ENCODE assay signal across 8 cellular contexts in the genomic region with DNA sequence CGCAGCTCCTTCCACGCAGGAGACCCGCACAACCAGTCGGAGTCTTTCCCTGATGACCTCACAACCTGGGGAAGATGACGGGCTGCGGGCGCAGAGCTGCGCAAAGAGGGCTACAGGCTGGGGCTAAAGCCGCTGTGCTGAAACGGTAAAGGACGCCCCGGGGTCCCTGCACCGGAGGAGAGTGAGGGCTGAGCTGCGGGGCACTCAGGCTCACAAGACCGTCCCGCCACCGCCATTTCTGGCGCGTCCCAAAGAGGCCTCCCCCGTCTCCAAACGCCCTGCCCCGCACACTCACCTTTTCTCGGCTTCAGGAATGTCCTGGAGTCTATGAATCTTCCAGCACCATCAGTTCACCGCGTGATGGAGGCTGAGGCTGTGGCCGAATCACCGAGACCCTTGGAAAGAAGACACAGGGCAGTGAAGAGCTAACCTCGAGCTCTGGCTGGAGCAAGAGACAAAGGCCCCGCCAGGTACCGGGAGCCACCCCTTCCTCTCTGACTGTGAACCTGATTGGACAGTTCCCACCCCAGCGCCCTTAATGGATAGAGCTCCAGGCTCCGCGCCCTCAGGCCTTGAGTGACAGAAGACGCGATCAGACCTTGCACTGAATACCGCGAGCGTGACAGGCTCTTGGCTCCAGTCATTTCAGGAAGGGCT. TPM values are rescaled to one million over a fixed set of nuclear protein-coding genes. Genes with fewer than 3 reads are reported as not detected.
DNase-seq lines count a peak whose midpoint lies in the region; TF ChIP-seq lines count a peak whose summit lies in the region.

No MANE protein-coding gene starts in this region.

- H3K56ac ChIP-seq in H9 (ENCODE audit: insufficient read length, low read depth, low read length), result no peak overlapping the region

- H4K91ac ChIP-seq in H9 (ENCODE audit: insufficient read length, low read depth, low read length), result no peak overlapping the region

- intact Hi-C loops in A673 (cut with micrococcal nuclease; ENCODE audit: unreplicated experiment), result no loop called here

- CTCF ChIA-PET in A673 (lab: Charles Lee), result no interaction called here

- H3K27ac ChIP-seq in H9 (ENCODE audit: insufficient read length, low read depth, low read length) (no peak overlapping the region), A673 (ENCODE audit: low read depth, low read length, poor library complexity, severe bottlenecking) (no peak overlapping the region)
- no peak overlapping the region for H3K27ac ChIP-seq in effector memory CD4-positive, alpha-beta T cell (ENCODE audit: insufficient read depth, low read length, poor library complexity, severe bottlenecking)

- no peak overlapping the region for H4K8ac ChIP-seq in H9 (replicated peaks; ENCODE audit: insufficient read length, low read depth, low read length)

- H3K36me3 Mint-ChIP-seq in H9 (ENCODE audit: insufficient read depth in 1 of 3, low read depth in 3 of 3) (peaks cover 26 to 35% (median 32%) of the 10 kb centered on the region in 3 experiments), nephron (ENCODE audit: low read depth) (peaks cover 33% of the 10 kb centered on the region)
- H3K36me3 Mint-ChIP-seq in T-helper 2 cell treated with Interferon-gamma antibody and Interleukin-4, amounts not matched to agents 5 μg/mL and 100 μg/mL, for 36 hours (ENCODE audit: low read depth), result peaks cover 8% of the 10 kb centered on the region

- H3K9ac ChIP-seq in H9 (ENCODE audit: extremely low read depth, insufficient read length, low read length), result peak overlapping the region; percentile 94

- no peak overlapping the region for H2AFZ ChIP-seq in H9 (ENCODE audit: low read length)

- no peak overlapping the region for H4K5ac ChIP-seq in H9 (ENCODE audit: insufficient read length, low read depth, low read length)

- no peak overlapping the region for H2BK120ac ChIP-seq in H9 (ENCODE audit: low read depth, low read length, poor library complexity, severe bottlenecking)

- no peaks in the 10 kb centered on the region for H3K27me3 Mint-ChIP-seq in H9 (ENCODE audit: low read depth)
- no peaks in the 10 kb centered on the region for H3K27me3 Mint-ChIP-seq in T-helper 2 cell treated with Interferon-gamma antibody and Interleukin-4, amounts not matched to agents 5 μg/mL and 100 μg/mL, for 36 hours (ENCODE audit: low read depth)
- H3K27me3 Mint-ChIP-seq in nephron (ENCODE audit: low read depth), result no peaks in the 10 kb centered on the region

- no peak for TF ChIP-seq CTCF in H9 (conservative IDR thresholded peaks at IDR 0.05)
- TF ChIP-seq CTCF in nephron (IDR thresholded peaks at IDR 0.05; ENCODE audit: unreplicated experiment in 3 of 3), result no peak
- no peak for TF ChIP-seq CTCF in A673 (conservative IDR thresholded peaks at IDR 0.05; ENCODE audit: low read depth, low read length)

- H2BK5ac ChIP-seq in H9 (ENCODE audit: insufficient read length, low read length), result no peak overlapping the region

- no peaks in the 10 kb centered on the region for H3K4me1 ChIP-seq in H9 (ENCODE audit: insufficient read depth, low read length)
- H3K4me1 ChIP-seq in effector memory CD4-positive, alpha-beta T cell (ENCODE audit: control insufficient read depth, insufficient read depth, low read length, poor library complexity, severe bottlenecking), result no peaks in the 10 kb centered on the region
- H3K4me1 ChIP-seq in A673 (ENCODE audit: insufficient read depth, low read length, poor library complexity, severe bottlenecking), result no peaks in the 10 kb centered on the region

- H3K4me2 ChIP-seq in H9 (ENCODE audit: insufficient read depth, insufficient read length, low read length), result peak overlapping the region; percentile 21

- H3K9me3 Mint-ChIP-seq in H9, result peaks cover 11 to 32% of the 10 kb centered on the region in 2 experiments
- peaks cover 40% of the 10 kb centered on the region for H3K9me3 Mint-ChIP-seq in T-helper 2 cell treated with Interferon-gamma antibody and Interleukin-4, amounts not matched to agents 5 μg/mL and 100 μg/mL, for 36 hours
- peaks cover 17% of the 10 kb centered on the region for H3K9me3 Mint-ChIP-seq in nephron

- H4K20me1 ChIP-seq in H9 (ENCODE audit: control insufficient read depth, insufficient read depth, insufficient read length), result no peaks in the 10 kb centered on the region

- peak overlapping the region; percentile 18 for H3K4me3 ChIP-seq in effector memory CD4-positive, alpha-beta T cell (ENCODE audit: insufficient read depth, low read depth, low read length, poor library complexity, severe bottlenecking)
- no peak overlapping the region for H3K4me3 ChIP-seq in A673 (ENCODE audit: low read depth, low read length, poor library complexity, severe bottlenecking)

- H3K9me3 ChIP-seq in H9 (ENCODE audit: control insufficient read depth, low read depth, low read length), result no peaks in the 10 kb centered on the region
- H3K9me3 ChIP-seq in effector memory CD4-positive, alpha-beta T cell (ENCODE audit: control insufficient read depth, low read length), result no peaks in the 10 kb centered on the region
- peaks cover 19% of the 10 kb centered on the region for H3K9me3 ChIP-seq in A673 (ENCODE audit: low read depth, low read length, poor library complexity, severe bottlenecking)

- no peaks in the 10 kb centered on the region for H3K27me3 ChIP-seq in H9 (ENCODE audit: insufficient read depth, low read length)
- H3K27me3 ChIP-seq in effector memory CD4-positive, alpha-beta T cell (replicated peaks; ENCODE audit: control insufficient read depth, insufficient read depth, low read length, poor library complexity, severe bottlenecking), result no peaks in the 10 kb centered on the region
- H3K27me3 ChIP-seq in A673 (replicated peaks; ENCODE audit: insufficient read depth, low read depth, low read length, poor library complexity), result no peaks in the 10 kb centered on the region

- peak overlapping the region; percentile 96 for H3K14ac ChIP-seq in H9 (ENCODE audit: insufficient read depth, low read length)

- peaks cover 4% of the 10 kb centered on the region; the same call in 1 of the 2 replicates for H3K79me2 ChIP-seq in H9 (ENCODE audit: insufficient read depth, low read length)

- no peaks in the 10 kb centered on the region for H3K23me2 ChIP-seq in H9 (ENCODE audit: insufficient read length, low read depth, low read length, poor library complexity, severe bottlenecking)

- H2BK15ac ChIP-seq in H9 (ENCODE audit: low read depth, low read length), result no peak overlapping the region

- no peak overlapping the region for H3K23ac ChIP-seq in H9 (ENCODE audit: insufficient read length, low read depth, low read length)

- H3K4ac ChIP-seq in H9 (ENCODE audit: low read depth, low read length), result no peak overlapping the region

- no peaks in the 10 kb centered on the region for H3K36me3 ChIP-seq in effector memory CD4-positive, alpha-beta T cell (ENCODE audit: control insufficient read depth, insufficient read depth, low read length)
- H3K36me3 ChIP-seq in A673 (ENCODE audit: insufficient read depth, low read length, poor library complexity, severe bottlenecking), result no peaks in the 10 kb centered on the region

- POLR2A ChIA-PET in A673 (lab: Charles Lee; ENCODE audit: low non-redundant PET), result no interaction called here

- peak overlapping the region; percentile 88 for H3K18ac ChIP-seq in H9 (ENCODE audit: insufficient read length, low read depth, low read length)

- no TSS peak for BruUV-seq in A673 (replicated peaks; lab: Mats Ljungman, UMichigan)

- WGBS in H9 (ENCODE audit: extremely low coverage, insufficient read length, low lambda C conversion rate), result no CpG with 5 or more reads among the region's 38 CpGs

- peaks cover 9 to 11% of the 10 kb centered on the region in 2 experiments for H3K4me1 Mint-ChIP-seq in H9
- H3K4me1 Mint-ChIP-seq in T-helper 2 cell treated with Interferon-gamma antibody and Interleukin-4, amounts not matched to agents 5 μg/mL and 100 μg/mL, for 36 hours (ENCODE audit: low read depth), result no peaks in the 10 kb centered on the region
- peaks cover 5% of the 10 kb centered on the region for H3K4me1 Mint-ChIP-seq in nephron

- H3K27ac Mint-ChIP-seq in H9 (peak overlapping the region; percentile 97 to 100 (median 100)), nephron (peak overlapping the region; percentile 86 to 97 (median 97))
- peak overlapping the region; percentile 73 for H3K27ac Mint-ChIP-seq in T-helper 2 cell treated with Interferon-gamma antibody and Interleukin-4, amounts not matched to agents 5 μg/mL and 100 μg/mL, for 36 hours

- no peak overlapping the region for H3T11ph ChIP-seq in H9 (ENCODE audit: low read length)

- H3K79me1 ChIP-seq in H9 (ENCODE audit: insufficient read depth, low read depth, low read length, poor library complexity, severe bottlenecking), result no peaks in the 10 kb centered on the region

- peak; percentile 94 for DNase-seq in AML-193 (lab: John Stamatoyannopoulos, UW)
- peak; percentile 95 for DNase-seq in H9
- DNase-seq in T-helper 2 cell treated with Interferon-gamma antibody and Interleukin-4, amounts not matched to agents 5 μg/mL and 100 μg/mL, for 36 hours (ENCODE audit: low spot score), result peak; percentile 20
- no peak for DNase-seq in effector memory CD4-positive, alpha-beta T cell
- DNase-seq in amygdala (lab: John Stamatoyannopoulos, UW), result no peak
- no peak for DNase-seq in A673 (ENCODE audit: low spot score)
- no peak for DNase-seq in amniotic stem cell (lab: John Stamatoyannopoulos, UW)

- no peak overlapping the region for H2BK20ac ChIP-seq in H9 (ENCODE audit: low read depth, low read length, poor library complexity, severe bottlenecking)

- H2AK5ac ChIP-seq in H9 (ENCODE audit: insufficient read length, low read length), result no peak overlapping the region

- H3K4me3 Mint-ChIP-seq in H9 (peak overlapping the region; percentile 99 to 100), nephron (peak overlapping the region; percentile 99 to 100 (median 99))
- H3K4me3 Mint-ChIP-seq in T-helper 2 cell treated with Interferon-gamma antibody and Interleukin-4, amounts not matched to agents 5 μg/mL and 100 μg/mL, for 36 hours, result peak overlapping the region; percentile 83

- H2BK12ac ChIP-seq in H9 (ENCODE audit: insufficient read length, low read depth, low read length), result no peak overlapping the region

RNA-seq across cellular contexts. Expression of a gene that starts 41.8 kb away (rescaled TPM):
- total RNA-seq in H9 (2021) (11.2 and 12.1 TPM in 2 replicates), A673 (2021) (0.90 TPM in 1 of 2 replicates, not detected in the other)

Comparison
In these comparisons a context has a peak if more than half of its experiments do, and no peak if none do; other contexts are left out.
1. DNase-seq: peak in AML-193 (2 of 2), H9 (single experiment) and T-helper 2 cell treated with Interferon-gamma antibody and Interleukin-4, amounts not matched to agents 5 μg/mL and 100 μg/mL, for 36 hours (single experiment); none in effector memory CD4-positive, alpha-beta T cell (0 of 3), amygdala (0 of 56), A673 (single experiment) and amniotic stem cell (single experiment).
2. Peak in every context shown above with its lines, with median percentiles within 50 percentile points of each other: H3K27ac Mint-ChIP-seq and H3K4me3 Mint-ChIP-seq.